8 cellular contexts compared by ENCODE assay signal in genomic region chr9:136438909-136439549, GRCh38. TPM values are rescaled to one million over a fixed set of nuclear protein-coding genes. Genes with fewer than 3 reads are reported as not detected.
A peak's percentile ranks its signal among the peaks of the same experiment; 100 is the strongest.
DNase-seq lines count a peak whose midpoint lies in the region; ATAC-seq and TF ChIP-seq lines count a peak whose summit lies in the region.

No MANE protein-coding gene starts in this region.

- H3K36me3 Mint-ChIP-seq in activated T-cell treated with anti-CD3 and anti-CD28 coated beads, Interleukin-2, amount 50 U/mL, for 4 hours (ENCODE audit: insufficient read depth): peaks cover 18% of the 10 kb centered on the region
- peaks cover 31% of the 10 kb centered on the region for H3K36me3 Mint-ChIP-seq in osteocyte (ENCODE audit: unreplicated experiment)

- TF ChIP-seq EP300 in upper lobe of left lung (IDR thresholded peaks at IDR 0.05): no peak

- H3K36me3 ChIP-seq in HCT116 (ENCODE audit: control insufficient read depth in 1 of 2, insufficient read depth in 2 of 2, low read length in 2 of 2) (peaks cover 2 to 18% of the 10 kb centered on the region in 2 experiments; a peak in 3 of 4 replicates), upper lobe of left lung (peaks cover 9 to 42% (median 35%) of the 10 kb centered on the region in 4 donors)

- H3K9ac ChIP-seq in HCT116 (ENCODE audit: low read length): peak overlapping the region; percentile 87

- RAD21 ChIA-PET in HCT116 (lab: Charles Lee; ENCODE audit: low non-redundant PET in 1 of 2, low total read pairs in 2 of 2, uncharacterized antibody in 2 of 2, unreplicated experiment in 2 of 2): no interaction called here

- no peaks in the 10 kb centered on the region for H3K27me3 ChIP-seq in HCT116 (ENCODE audit: insufficient read depth, low read length)
- H3K27me3 ChIP-seq in upper lobe of left lung: no peaks in the 10 kb centered on the region

- H2AFZ ChIP-seq in HCT116 (ENCODE audit: low read depth, low read length, poor library complexity, severe bottlenecking): no peak overlapping the region

- TF ChIP-seq CTCF in GM13976 (IDR thresholded peaks at IDR 0.05; ENCODE audit: borderline replicate concordance, control extremely low read depth, extremely low read depth, insufficient read depth, missing control alignments) (no peak), HCT116 (IDR thresholded peaks at IDR 0.05 in 2 of 3, conservative IDR thresholded peaks at IDR 0.05 in 1 of 3; ENCODE audit: borderline replicate concordance in 1 of 3, insufficient read depth in 1 of 3, low read depth in 2 of 3, low read length in 2 of 3) (no peak), fibroblast of pulmonary artery (IDR thresholded peaks at IDR 0.05; ENCODE audit: low read length, missing control alignments) (no peak), osteocyte (IDR thresholded peaks at IDR 0.05) (no peak), upper lobe of left lung (IDR thresholded peaks at IDR 0.05) (no peak)

- no peak for TF ChIP-seq POLR2A in HCT116 (IDR thresholded peaks at IDR 0.05; ENCODE audit: borderline replicate concordance, extremely low read depth, insufficient read depth, insufficient read length)
- no peak for TF ChIP-seq POLR2A in upper lobe of left lung (IDR thresholded peaks at IDR 0.05)

- in situ Hi-C loops in GM13976 (cut with MboI; ENCODE audit: low sequenced_read_pairs, unreplicated experiment): no loop called here

- intact Hi-C loops in HCT116 (cut with micrococcal nuclease): no loop called here

- peaks cover 26% of the 10 kb centered on the region for H3K4me1 Mint-ChIP-seq in activated T-cell treated with anti-CD3 and anti-CD28 coated beads, Interleukin-2, amount 50 U/mL, for 4 hours (ENCODE audit: low read depth)
- peaks cover 26% of the 10 kb centered on the region for H3K4me1 Mint-ChIP-seq in osteocyte (ENCODE audit: unreplicated experiment)

- CTCF ChIA-PET in HCT116 (lab: Charles Lee): no interaction called here

- H3K27ac ChIP-seq in HCT116 (ENCODE audit: low read depth, low read length): peak overlapping the region; percentile 88
- peak overlapping the region; percentile 75 to 86 (median 80) for H3K27ac ChIP-seq in upper lobe of left lung

- H3K9me3 ChIP-seq in HCT116 (ENCODE audit: control insufficient read depth in 1 of 2, insufficient read depth in 1 of 2, low read depth in 1 of 2, low read length in 2 of 2) (no peaks in the 10 kb centered on the region), upper lobe of left lung (no peaks in the 10 kb centered on the region)

- no peak for TF ChIP-seq RAD21 in HCT116 (IDR thresholded peaks at IDR 0.05; ENCODE audit: low read depth)

- no peaks in the 10 kb centered on the region for H3K9me3 Mint-ChIP-seq in activated T-cell treated with anti-CD3 and anti-CD28 coated beads, Interleukin-2, amount 50 U/mL, for 4 hours
- no peaks in the 10 kb centered on the region for H3K9me3 Mint-ChIP-seq in osteocyte (ENCODE audit: unreplicated experiment)

- POLR2A ChIA-PET in HCT116 (lab: Charles Lee): no interaction called here

- WGBS in upper lobe of left lung, 2 donors: 1% methylated on average over 14 of the region's 66 CpGs; no CpG with 5 or more reads in 1 of the 2 donors

- H3K4me3 ChIP-seq in HCT116 (replicated peaks in 1 of 2; ENCODE audit: low read depth in 1 of 2, low read length in 2 of 2) (peak overlapping the region; percentile 63 to 81), fibroblast of pulmonary artery (replicated peaks; ENCODE audit: low read depth, low read length) (peak overlapping the region; percentile 62), upper lobe of left lung (peak overlapping the region; percentile 63 to 100 (median 91))

- H3K27ac Mint-ChIP-seq in osteocyte (ENCODE audit: unreplicated experiment): no peak overlapping the region

- peaks cover 52% of the 10 kb centered on the region for H3K79me2 ChIP-seq in HCT116 (ENCODE audit: insufficient read depth, low read length)

- H3K4me2 ChIP-seq in HCT116 (ENCODE audit: low read length): peak overlapping the region; percentile 91

- no TSS peak for BruUV-seq in HCT116 (replicated peaks; lab: Mats Ljungman, UMichigan)

- no peaks in the 10 kb centered on the region for H3K27me3 Mint-ChIP-seq in activated T-cell treated with anti-CD3 and anti-CD28 coated beads, Interleukin-2, amount 50 U/mL, for 4 hours (ENCODE audit: low read depth)
- no peaks in the 10 kb centered on the region for H3K27me3 Mint-ChIP-seq in osteocyte (ENCODE audit: unreplicated experiment)

- peak overlapping the region; percentile 86 for H3K4me3 Mint-ChIP-seq in activated T-cell treated with anti-CD3 and anti-CD28 coated beads, Interleukin-2, amount 50 U/mL, for 4 hours
- H3K4me3 Mint-ChIP-seq in osteocyte (ENCODE audit: unreplicated experiment): peak overlapping the region; percentile 84

- no peaks in the 10 kb centered on the region for H4K20me1 ChIP-seq in HCT116 (ENCODE audit: insufficient read depth)

- peak; percentile 50 for ATAC-seq in HCT116
- ATAC-seq in activated T-cell treated with anti-CD3 and anti-CD28 coated beads, Interleukin-2, amount 50 U/mL, for 4 hours: peak; percentile 76 to 81
- ATAC-seq in upper lobe of left lung (ENCODE audit: low FRiP score in 2 of 2): peak in 1 of 2 donors; percentile 60

- no peaks in the 10 kb centered on the region for H3K9me2 ChIP-seq in HCT116 (ENCODE audit: insufficient read depth)

- peak; percentile 90 for DNase-seq in GM13976 (ENCODE audit: low spot score)
- DNase-seq in HCT116 (ENCODE audit: low read depth, low spot score): no peak
- peak; percentile 31 for DNase-seq in NCI-H2171 treated with DMSO at 0.1 percent for 48 hours (lab: John Stamatoyannopoulos, UW)
- DNase-seq in activated T-cell treated with anti-CD3 and anti-CD28 coated beads, Interleukin-2, amount 50 U/mL, for 4 hours: peak; percentile 48
- peak; percentile 10 for DNase-seq in fibroblast of pulmonary artery (ENCODE audit: low read depth)
- no peak for DNase-seq in osteocyte (ENCODE audit: extremely low spot score, unreplicated experiment)
- peak; percentile 34 to 91 for DNase-seq in upper lobe of left lung
- DNase-seq in NCI-H510A treated with DMSO at 0.1 percent for 48 hours (lab: John Stamatoyannopoulos, UW): no peak

- H3K4me1 ChIP-seq in HCT116 (ENCODE audit: control insufficient read depth in 1 of 2, insufficient read depth in 2 of 2, low read length in 2 of 2) (peaks cover 8 to 22% of the 10 kb centered on the region in 2 experiments), upper lobe of left lung (peaks cover 25 to 40% (median 28%) of the 10 kb centered on the region in 4 donors)

TF ChIP-seq in HCT116, 20 proteins besides CTCF, POLR2A, EP300 and RAD21:
- TF ChIP-seq FOSL1 (IDR thresholded peaks at IDR 0.05; ENCODE audit: low read depth) (no peak), ZFX (IDR thresholded peaks at IDR 0.05) (0 out of 2 replicates have a peak, but pooled peaks have one; percentile 99), CBX3 (IDR thresholded peaks at IDR 0.05; ENCODE audit: low read depth) (no peak)

RNA-seq across cellular contexts. Expression of gene INPP5E, which starts 0.6 kb away (rescaled TPM):
- 23.8 TPM for total RNA-seq in HCT116 (2021; ENCODE audit: unreplicated experiment)
- 14.6 and 16.0 TPM in 2 replicates for polyA plus RNA-seq in HCT116 (2012)
- total RNA-seq in activated T-cell treated with anti-CD3 and anti-CD28 coated beads, Interleukin-2, amount 50 U/mL, for 4 hours: 10 to 100 TPM; 20.7 to 25.2 (median 22.5) TPM
- 16.0 and 16.7 TPM in 2 replicates for total RNA-seq in osteocyte
- 10 to 100 TPM in 5 of 6 donors, 1 to 10 TPM in 1; 9.1 to 43.0 (median 14.1) TPM for total RNA-seq in upper lobe of left lung

RNA-seq across cellular contexts. Expression of gene PMPCA, which starts 28.6 kb away (rescaled TPM):
- total RNA-seq in HCT116 (2021; ENCODE audit: unreplicated experiment): 116 TPM
- 77.1 and 86.2 TPM in 2 replicates for polyA plus RNA-seq in HCT116 (2012)
- total RNA-seq in activated T-cell treated with anti-CD3 and anti-CD28 coated beads, Interleukin-2, amount 50 U/mL, for 4 hours: 10 to 100 TPM; 85.8 to 95.5 (median 94.7) TPM
- 51.9 and 52.8 TPM in 2 replicates for total RNA-seq in osteocyte
- total RNA-seq in upper lobe of left lung: 10 to 100 TPM; 30.4 to 48.2 (median 41.0) TPM

RNA-seq across cellular contexts. Expression of gene ENTR1, which starts 28.6 kb away (rescaled TPM):
- total RNA-seq in HCT116 (2021; ENCODE audit: unreplicated experiment) (119 TPM), osteocyte (54.8 and 57.9 TPM in 2 replicates), upper lobe of left lung (100 to 1,000 TPM in 1 of 6 donors, 10 to 100 TPM in 5; 29.6 to 128 (median 40.0) TPM)
- polyA plus RNA-seq in HCT116 (2012): 68.1 and 86.5 TPM in 2 replicates
- total RNA-seq in activated T-cell treated with anti-CD3 and anti-CD28 coated beads, Interleukin-2, amount 50 U/mL, for 4 hours: 10 to 100 TPM; 52.8 to 65.0 (median 59.9) TPM

RNA-seq across cellular contexts. Expression of gene SNAPC4, which starts 39.1 kb away (rescaled TPM):
- 20.4 TPM for total RNA-seq in HCT116 (2021; ENCODE audit: unreplicated experiment)
- 9.5 and 10.5 TPM in 2 replicates for polyA plus RNA-seq in HCT116 (2012)
- total RNA-seq in activated T-cell treated with anti-CD3 and anti-CD28 coated beads, Interleukin-2, amount 50 U/mL, for 4 hours: 10 to 100 TPM; 43.7 to 48.0 (median 44.5) TPM
- 8.9 and 9.9 TPM in 2 replicates for total RNA-seq in osteocyte
- total RNA-seq in upper lobe of left lung: 10 to 100 TPM in 3 of 6 donors, 1 to 10 TPM in 3; 7.8 to 35.6 (median 13.2) TPM

RNA-seq across cellular contexts. Expression of gene SEC16A, which starts 43.8 kb away (rescaled TPM):
- total RNA-seq in HCT116 (2021; ENCODE audit: unreplicated experiment) (49.8 TPM), osteocyte (85.0 and 88.5 TPM in 2 replicates), upper lobe of left lung (10 to 100 TPM; 64.1 to 89.1 (median 72.1) TPM)
- polyA plus RNA-seq in HCT116 (2012): 35.5 and 36.4 TPM in 2 replicates
- total RNA-seq in activated T-cell treated with anti-CD3 and anti-CD28 coated beads, Interleukin-2, amount 50 U/mL, for 4 hours: 10 to 100 TPM; 76.6 to 84.0 (median 78.9) TPM

Comparison
In these comparisons a context has a peak if more than half of its experiments do, and no peak if none do; other contexts are left out.
1. DNase-seq: peak in GM13976 (single experiment), NCI-H2171 treated with DMSO at 0.1 percent for 48 hours (single experiment), activated T-cell treated with anti-CD3 and anti-CD28 coated beads, Interleukin-2, amount 50 U/mL, for 4 hours (single experiment), fibroblast of pulmonary artery (single experiment) and upper lobe of left lung (2 of 2); none in HCT116 (single experiment), osteocyte (single experiment) and NCI-H510A treated with DMSO at 0.1 percent for 48 hours (single experiment).
2. Peak in every context shown above with its lines, with median percentiles within 50 percentile points of each other: H3K4me3 ChIP-seq.